In the genomic region with DNA sequence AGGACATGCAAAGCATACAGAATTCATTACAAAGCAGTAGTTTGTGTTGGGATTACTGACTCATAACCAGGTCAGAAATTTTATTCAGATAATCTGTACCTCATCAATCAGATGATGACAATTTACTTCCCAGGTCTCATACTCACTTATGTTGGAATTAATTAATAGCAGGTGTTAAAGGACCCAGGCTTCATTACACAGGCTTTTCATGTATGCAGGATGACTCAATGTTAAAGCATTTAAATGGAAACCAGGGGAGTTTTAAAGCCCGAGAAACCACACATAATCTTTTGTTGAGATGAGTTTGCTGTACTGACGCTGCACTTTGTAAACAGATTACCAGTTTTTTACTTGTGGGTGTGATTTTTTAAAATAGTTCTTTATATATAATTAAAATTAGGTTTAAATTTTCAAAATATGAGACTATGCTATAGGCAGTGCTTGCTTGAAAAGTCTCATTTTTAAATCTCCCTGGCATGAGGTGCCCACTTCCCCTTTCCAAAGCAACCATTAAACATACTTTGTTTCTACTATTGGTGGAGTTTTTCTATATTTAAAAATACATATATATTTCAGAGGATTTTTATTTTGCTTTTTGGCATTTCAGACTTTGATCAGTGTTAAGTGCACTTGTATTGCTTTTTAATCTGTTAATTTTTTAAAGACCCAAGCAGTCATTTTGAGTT, we compare ENCODE assay signal across 1 cellular context.
TF ChIP-seq lines count a peak whose summit lies in the region.

No MANE protein-coding gene starts in this region.

TF ChIP-seq in IMR-90, 13 proteins besides CTCF, POLR2A, EP300 and RAD21:
- TF ChIP-seq MAZ (IDR thresholded peaks at IDR 0.05; ENCODE audit: borderline replicate concordance, low read depth, low read length), result no peak
- no peak for TF ChIP-seq SMC3 (IDR thresholded peaks at IDR 0.05; ENCODE audit: low read depth, low read length)
- peak; percentile 53; the same call in 1 of the 2 replicates for TF ChIP-seq MAFK (IDR thresholded peaks at IDR 0.05; ENCODE audit: low read depth, low read length)
- TF ChIP-seq RCOR1 (IDR thresholded peaks at IDR 0.05; ENCODE audit: insufficient replicate concordance, low read length), result no peak
- TF ChIP-seq FOS (IDR thresholded peaks at IDR 0.05; ENCODE audit: low read depth, low read length), result peak; percentile 85
- TF ChIP-seq CEBPB (IDR thresholded peaks at IDR 0.05; ENCODE audit: low read depth, low read length), result no peak
- TF ChIP-seq NFE2L2 (IDR thresholded peaks at IDR 0.05; ENCODE audit: low read depth, low read length), result peak; percentile 30; the same call in 1 of the 2 replicates
- TF ChIP-seq MXI1 (IDR thresholded peaks at IDR 0.05; ENCODE audit: borderline replicate concordance, low read depth, low read length), result no peak
- TF ChIP-seq BHLHE40 (IDR thresholded peaks at IDR 0.05; ENCODE audit: low read depth, low read length), result peak; percentile 10; the same call in 1 of the 2 replicates
